1 cellular context compared by ENCODE assay signal in genomic region chr1:219326843-219327242, GRCh38.
TF ChIP-seq lines count a peak whose summit lies in the region.

No MANE protein-coding gene starts in this region.

TF ChIP-seq in GM23338, 12 proteins besides CTCF, POLR2A, EP300 and RAD21 (continued from another document):
- TF ChIP-seq ZNF462 (CRISPR knock-in tag; IDR thresholded peaks at IDR 0.05) (no peak), POLR2AphosphoS5 (IDR thresholded peaks at IDR 0.05; ENCODE audit: low read depth) (no peak), CREB1 (CRISPR knock-in tag; IDR thresholded peaks at IDR 0.05; ENCODE audit: low read depth) (no peak), EZH2phosphoT487 (IDR thresholded peaks at IDR 0.05; ENCODE audit: unreplicated experiment) (no peak), NANOG (IDR thresholded peaks at IDR 0.05; ENCODE audit: borderline replicate concordance) (no peak)
